19 cellular contexts compared by ENCODE assay signal in the genomic region with DNA sequence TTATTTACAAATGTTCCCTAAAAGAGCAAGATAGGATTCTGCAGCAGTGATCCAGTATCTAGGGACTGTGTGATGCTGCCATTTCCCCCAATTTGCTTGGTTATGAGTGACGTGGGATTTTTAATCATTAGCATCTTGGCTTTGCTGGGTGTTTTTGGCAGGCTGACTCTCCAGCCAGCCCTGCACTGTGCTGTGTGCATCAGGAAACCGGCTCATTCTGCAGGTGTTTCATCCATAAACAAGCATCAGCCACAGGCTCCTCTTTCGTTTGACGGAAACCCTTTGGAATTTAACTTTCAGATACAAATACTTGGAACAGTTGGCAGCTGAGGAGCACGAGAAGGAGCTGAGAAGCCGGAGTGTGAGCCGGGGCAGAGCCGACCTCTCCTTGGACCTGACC.
DNase-seq lines count a peak whose midpoint lies in the region; ATAC-seq and TF ChIP-seq lines count a peak whose summit lies in the region.
"Had no signal": no experiment of that assay in that cellular context is flagged by ENCODE, and none has a peak within 500 bp of the region (broad histone marks: within the 10 kb centered on the region; RNA-seq: fewer than 3 reads in every experiment).

No MANE protein-coding gene starts in this region.

- no peak overlapping the region for H3K27ac Mint-ChIP-seq in CD14-positive monocyte

- no peaks in the 10 kb centered on the region for H3K36me3 Mint-ChIP-seq in CD14-positive monocyte

- TF ChIP-seq CTCF in HFF-Myc (IDR thresholded peaks at IDR 0.05; ENCODE audit: low read depth, low read length, missing control alignments) (no peak), osteoblast (IDR thresholded peaks at IDR 0.05; ENCODE audit: extremely low read depth, low read depth, low read length) (no peak), CD14-positive monocyte (IDR thresholded peaks at IDR 0.05) (no peak)

- ATAC-seq in GM21526 (IDR thresholded peaks at IDR 0.05; ENCODE audit: low FRiP score, unreplicated experiment) = no peak
- ATAC-seq: heart right ventricle; stimulated activated naive CD8-positive, alpha-beta T cell treated with anti-CD3 and anti-CD28 coated beads, Interleukin-15, Interleukin-2, amounts not matched to agents 100 U/mL and 50 U/mL, for 24 hours had no signal

- no peak overlapping the region for H3K4me2 ChIP-seq in osteoblast (ENCODE audit: insufficient read depth, low read length)

- H3K27ac ChIP-seq in osteoblast (ENCODE audit: low read depth, low read length) = peak overlapping the region; percentile 38
- H3K27ac ChIP-seq: heart right ventricle had no signal

- H2AFZ ChIP-seq in osteoblast (ENCODE audit: low read length) = no peak overlapping the region

- H3K36me3 ChIP-seq in endocrine pancreas (ENCODE audit: control insufficient read depth, insufficient read depth, low read length) = no peaks in the 10 kb centered on the region
- H3K36me3 ChIP-seq in osteoblast (ENCODE audit: insufficient read depth, low read length) = no peaks in the 10 kb centered on the region
- H3K36me3 ChIP-seq: colonic mucosa had no signal

- H3K4me3 ChIP-seq in HFF-Myc (replicated peaks; ENCODE audit: low read depth, low read length) (peak overlapping the region; percentile 59), endocrine pancreas (ENCODE audit: control insufficient read depth, insufficient read depth, low read length) (no peak overlapping the region), osteoblast (ENCODE audit: insufficient read depth, low read length) (no peak overlapping the region)
- H3K4me3 ChIP-seq: colonic mucosa, heart right ventricle had no signal

- no peaks in the 10 kb centered on the region for H3K9me3 ChIP-seq in endocrine pancreas (ENCODE audit: control insufficient read depth, low read length)
- H3K9me3 ChIP-seq in osteoblast (ENCODE audit: low read depth, low read length) = no peaks in the 10 kb centered on the region
- H3K9me3 ChIP-seq: colonic mucosa, heart right ventricle had no signal

- peak overlapping the region; percentile 12 for H3K9ac ChIP-seq in endocrine pancreas (ENCODE audit: control insufficient read depth, insufficient read depth, low read length)

- peaks cover 0 to 1% (median 0%) of the 10 kb centered on the region in 3 donors for H3K27me3 Mint-ChIP-seq in CD14-positive monocyte (ENCODE audit: low read depth in 3 of 3)

- intact Hi-C loops in CD14-positive monocyte (cut with micrococcal nuclease) = no loop called here

- no peaks in the 10 kb centered on the region for H3K9me3 Mint-ChIP-seq in CD14-positive monocyte

- H3K27me3 ChIP-seq in endocrine pancreas (ENCODE audit: control insufficient read depth, insufficient read depth, low read length) (peaks cover 5% of the 10 kb centered on the region), osteoblast (ENCODE audit: insufficient read depth, low read length) (no peaks in the 10 kb centered on the region)
- H3K27me3 ChIP-seq: colonic mucosa, heart right ventricle had no signal

- H4K20me1 ChIP-seq in osteoblast (ENCODE audit: insufficient read depth, low read length) = no peaks in the 10 kb centered on the region

- DNase-seq in AG08396 (ENCODE audit: low spot score) (peak; percentile 48), HFF-Myc (ENCODE audit: extremely low read depth, low read depth) (no peak), osteoblast (ENCODE audit: insufficient read length, low spot score, missing footprints) (no peak), CD14-positive monocyte (ENCODE audit: low spot score) (no peak), CD1c-positive myeloid dendritic cell (ENCODE audit: extremely low spot score) (no peak), SHP77 (lab: John Stamatoyannopoulos, UW) (no peak)
- DNase-seq: ACHN; activated CD4-positive, CD25-positive, alpha-beta regulatory T cell treated with anti-CD3 and anti-CD28 coated beads, Interleukin-2, amount 50 U/mL, for 72 hours; colonic mucosa; heart right ventricle; mesendoderm; MM.1S; NCI-H1694 treated with DMSO at 0.1 percent for 48 hours; NCI-H446 treated with DMSO at 0.1 percent for 48 hours; SHP77 treated with DMSO at 0.1 percent for 48 hours; stimulated activated naive CD8-positive, alpha-beta T cell treated with anti-CD3 and anti-CD28 coated beads, Interleukin-15, Interleukin-2, amounts not matched to agents 100 U/mL and 50 U/mL, for 24 hours; T-helper 2 cell had no signal

- H3K4me1 Mint-ChIP-seq in CD14-positive monocyte = no peaks in the 10 kb centered on the region

- H3K4me1 ChIP-seq in endocrine pancreas (ENCODE audit: control insufficient read depth, insufficient read depth, low read length) (peaks cover 6% of the 10 kb centered on the region), osteoblast (ENCODE audit: insufficient read depth, low read length) (peaks cover 22% of the 10 kb centered on the region)
- H3K4me1 ChIP-seq: colonic mucosa had no signal

- H3K79me2 ChIP-seq in osteoblast (ENCODE audit: insufficient read depth, low read length) = no peaks in the 10 kb centered on the region

- no peak overlapping the region for H3K4me3 Mint-ChIP-seq in CD14-positive monocyte
